In genomic region chr18:61336766-61337165, GRCh38 we compare ENCODE assay signal across 23 cellular contexts. TPM values are rescaled to one million over a fixed set of nuclear protein-coding genes. Genes with fewer than 3 reads are reported as not detected.
DNase-seq lines count a peak whose midpoint lies in the region; ATAC-seq and TF ChIP-seq lines count a peak whose summit lies in the region.
"Had no signal": no experiment of that assay in that cellular context is flagged by ENCODE, and none has a peak within 500 bp of the region (broad histone marks: within the 10 kb centered on the region; RNA-seq: fewer than 3 reads in every experiment).

No MANE protein-coding gene starts in this region.

- H3K27me3 Mint-ChIP-seq in CD4-positive, alpha-beta T cell = peaks cover 42% of the 10 kb centered on the region

- no peak for TF ChIP-seq CTCF in CD4-positive, alpha-beta T cell (IDR thresholded peaks at IDR 0.05)

- no peaks in the 10 kb centered on the region for H3K4me1 Mint-ChIP-seq in CD4-positive, alpha-beta T cell (ENCODE audit: low read depth)
- H3K4me1 Mint-ChIP-seq: CD4-positive, CD25-positive, alpha-beta regulatory T cell had no signal

- H3K27ac ChIP-seq in SK-N-MC (peak overlapping the region; percentile 85), cingulate gyrus (ENCODE audit: low read depth, low read length) (peak overlapping the region; percentile 96), substantia nigra (ENCODE audit: low read depth, low read length, poor library complexity, severe bottlenecking) (peak overlapping the region; percentile 98)
- no peak overlapping the region for H3K27ac ChIP-seq in CD4-positive, alpha-beta T cell (ENCODE audit: low read depth, low read length)
- H3K27ac ChIP-seq: HL-60, RWPE1, SJSA1 had no signal

- CTCF ChIA-PET in CD4-positive, alpha-beta T cell (lab: Charles Lee) = no interaction called here

- H3K27ac Mint-ChIP-seq in CD4-positive, alpha-beta T cell = no peak overlapping the region
- H3K27ac Mint-ChIP-seq: CD4-positive, CD25-positive, alpha-beta regulatory T cell; IgD-negative memory B cell had no signal

- intact Hi-C loops in CD4-positive, alpha-beta T cell (cut with DNase I, micrococcal nuclease) = no loop called here

- POLR2A ChIA-PET in CD4-positive, alpha-beta T cell (lab: Charles Lee) = no interaction called here

- H3K9me3 ChIP-seq in SK-N-MC (ENCODE audit: low read depth, low read length) = no peaks in the 10 kb centered on the region
- H3K9me3 ChIP-seq in CD4-positive, alpha-beta T cell (ENCODE audit: control insufficient read depth, low read length) = no peaks in the 10 kb centered on the region
- H3K9me3 ChIP-seq: SJSA1 had no signal

- H3K9ac ChIP-seq in SK-N-MC (ENCODE audit: insufficient read length) = peak overlapping the region; percentile 33

- H3K4me3 ChIP-seq in SK-N-MC = peak overlapping the region; percentile 81
- H3K4me3 ChIP-seq: SJSA1 had no signal

- no peak for DNase-seq in SK-N-MC (ENCODE audit: low read depth, low spot score)
- DNase-seq in medulla oblongata (ENCODE audit: extremely low spot score) = peak; percentile 95
- peak in 45 of 49 donors; percentile 12 to 88 (median 56) for DNase-seq in substantia nigra (lab: John Stamatoyannopoulos, UW)
- no peak for DNase-seq in NAMALWA (ENCODE audit: low spot score)
- DNase-seq in AG08396 (ENCODE audit: low spot score) = no peak
- no peak for DNase-seq in CD4-positive, alpha-beta T cell
- DNase-seq: AML-193; Calu3; CD4-positive, CD25-positive, alpha-beta regulatory T cell; HCEC 1CT; Kasumi-1; MM.1S; NCI-H1105; NCI-H1694 treated with DMSO at 0.1 percent for 48 hours; NCI-H2107; NCI-H446; NCI-H748 treated with DMSO at 0.1 percent for 48 hours had no signal

- H3K36me3 ChIP-seq in SK-N-MC (ENCODE audit: insufficient read depth, low read length) = no peaks in the 10 kb centered on the region
- H3K36me3 ChIP-seq: SJSA1 had no signal

- H3K9me3 Mint-ChIP-seq in CD4-positive, alpha-beta T cell = no peaks in the 10 kb centered on the region

- H3K27me3 ChIP-seq in CD4-positive, alpha-beta T cell (ENCODE audit: control insufficient read depth, insufficient read depth, low read length) = peaks cover 29% of the 10 kb centered on the region

- no peaks in the 10 kb centered on the region for H3K36me3 Mint-ChIP-seq in CD4-positive, alpha-beta T cell (ENCODE audit: low read depth)
- H3K36me3 Mint-ChIP-seq: CD4-positive, CD25-positive, alpha-beta regulatory T cell; IgD-negative memory B cell had no signal

- ATAC-seq in HG02588 (IDR thresholded peaks at IDR 0.05; ENCODE audit: unreplicated experiment) = no peak
- no peak for ATAC-seq in CD4-positive, alpha-beta T cell (ENCODE audit: poor library complexity)

- H3K4me3 Mint-ChIP-seq in CD4-positive, alpha-beta T cell = no peak overlapping the region
- H3K4me3 Mint-ChIP-seq: CD4-positive, CD25-positive, alpha-beta regulatory T cell; IgD-negative memory B cell had no signal

RNA-seq across cellular contexts. Expression of gene CDH20, which starts 3.5 kb away (rescaled TPM):
- total RNA-seq in CD4-positive, alpha-beta T cell = under 1 TPM; 0.16 to 0.39 TPM
- total RNA-seq: Calu3, SJSA1 had no signal

Comparison
In these comparisons a context has a peak if more than half of its experiments do, and no peak if none do; other contexts are left out.
1. DNase-seq: peak in medulla oblongata (single experiment) and substantia nigra (45 of 49); none in SK-N-MC (single experiment), NAMALWA (single experiment), AG08396 (single experiment) and CD4-positive, alpha-beta T cell (0 of 10).